In the genomic region with DNA sequence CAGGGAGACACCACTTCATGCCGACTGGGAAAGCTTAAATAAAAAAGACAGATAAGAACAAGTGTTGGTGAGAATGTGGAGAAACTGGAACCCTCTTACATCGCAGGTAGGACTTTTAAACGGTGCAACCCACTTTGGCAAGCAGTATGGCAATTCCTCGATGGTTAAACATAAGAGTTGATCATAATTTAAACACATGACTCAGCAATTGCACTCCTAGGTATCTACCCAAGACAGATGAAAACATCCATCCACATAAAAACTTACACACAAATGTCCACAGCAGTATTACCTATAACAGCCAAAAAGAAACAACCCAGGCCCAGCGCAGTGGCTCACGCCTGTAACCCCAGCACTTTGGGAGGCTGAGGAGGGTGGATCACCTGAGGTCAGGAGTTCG, we compare ENCODE assay signal across 18 cellular contexts. TPM values are rescaled to one million over a fixed set of nuclear protein-coding genes. Genes with fewer than 3 reads are reported as not detected.
DNase-seq lines count a peak whose midpoint lies in the region; ATAC-seq and TF ChIP-seq lines count a peak whose summit lies in the region.
"Had no signal": no experiment of that assay in that cellular context is flagged by ENCODE, and none has a peak within 500 bp of the region (broad histone marks: within the 10 kb centered on the region; RNA-seq: fewer than 3 reads in every experiment).

No MANE protein-coding gene starts in this region.

- H2AFZ ChIP-seq in smooth muscle cell (ENCODE audit: low read depth), result no peak overlapping the region
- no peak overlapping the region for H2AFZ ChIP-seq in neuronal stem cell (ENCODE audit: low read length)

- H3K9me3 Mint-ChIP-seq in CD14-positive monocyte (no peaks in the 10 kb centered on the region), HFFc6 (no peaks in the 10 kb centered on the region), WTC11 (peaks cover 11% of the 10 kb centered on the region)

- peaks cover 98% of the 10 kb centered on the region for H3K79me2 ChIP-seq in smooth muscle cell (ENCODE audit: low read depth)

- H4K8ac ChIP-seq in neuronal stem cell (ENCODE audit: low read depth, low read length), result no peak overlapping the region

- H3K4me1 Mint-ChIP-seq in CD14-positive monocyte (peaks cover 56% of the 10 kb centered on the region), HFFc6 (ENCODE audit: low read depth) (peaks cover 67% of the 10 kb centered on the region), WTC11 (peaks cover 69% of the 10 kb centered on the region)
- H3K4me1 Mint-ChIP-seq: CD4-positive, alpha-beta memory T cell had no signal

- H2BK5ac ChIP-seq in neuronal stem cell (ENCODE audit: low read length), result no peak overlapping the region

- H3K9ac ChIP-seq in smooth muscle cell (ENCODE audit: low read depth) (no peak overlapping the region), neuronal stem cell (ENCODE audit: low read depth, low read length, poor library complexity) (no peak overlapping the region)
- H3K9ac ChIP-seq: BLaER1 had no signal

- H3K18ac ChIP-seq in neuronal stem cell (ENCODE audit: low read length), result no peak overlapping the region

- peaks cover 100% of the 10 kb centered on the region for H4K20me1 ChIP-seq in smooth muscle cell (ENCODE audit: low read depth)

- H3K27me3 ChIP-seq in smooth muscle cell (ENCODE audit: low read depth) (no peaks in the 10 kb centered on the region), neuronal stem cell (ENCODE audit: control insufficient read depth in 3 of 3, insufficient read depth in 3 of 3, low read depth in 1 of 3, low read length in 3 of 3) (peaks cover 0 to 8% (median 0%) of the 10 kb centered on the region in 3 experiments)
- H3K27me3 ChIP-seq: BLaER1 had no signal

- H3K4me1 ChIP-seq in smooth muscle cell (ENCODE audit: low read depth) (peaks cover 34% of the 10 kb centered on the region), neuronal stem cell (ENCODE audit: control insufficient read depth in 2 of 2, insufficient read depth in 1 of 2, low read depth in 1 of 2, low read length in 2 of 2) (no peaks in the 10 kb centered on the region)

- no peak overlapping the region for H2AK5ac ChIP-seq in neuronal stem cell (ENCODE audit: low read depth, low read length)

- H3K27ac ChIP-seq in smooth muscle cell (ENCODE audit: low read depth) (peak overlapping the region; percentile 81), neuronal stem cell (replicated peaks; ENCODE audit: low read length) (no peak overlapping the region)
- H3K27ac ChIP-seq: BLaER1 had no signal

- no peak overlapping the region for H3K14ac ChIP-seq in neuronal stem cell (ENCODE audit: low read length)

- H2BK12ac ChIP-seq in neuronal stem cell (ENCODE audit: low read length), result no peak overlapping the region

- DNase-seq in CD14-positive monocyte (ENCODE audit: low spot score) (no peak), HFFc6 (no peak), WTC11 (ENCODE audit: low spot score) (no peak), smooth muscle cell (lab: John Stamatoyannopoulos, UW; ENCODE audit: unreplicated experiment) (no peak), NCI-H82 treated with DMSO at 0.1 percent for 48 hours (lab: John Stamatoyannopoulos, UW; ENCODE audit: unreplicated experiment) (no peak), neuronal stem cell (ENCODE audit: low spot score) (no peak)
- DNase-seq: Calu3; CD4-positive, alpha-beta memory T cell; COR-L47; DMS53; DMS79 treated with DMSO at 0.1 percent for 48 hours; GF-D8; H7; HCEC 1CT had no signal

- peaks cover 0 to 6% of the 10 kb centered on the region in 2 donors for H3K36me3 Mint-ChIP-seq in CD14-positive monocyte
- peaks cover 27% of the 10 kb centered on the region for H3K36me3 Mint-ChIP-seq in HFFc6 (ENCODE audit: low read depth)
- H3K36me3 Mint-ChIP-seq in WTC11, result peaks cover 22% of the 10 kb centered on the region
- H3K36me3 Mint-ChIP-seq: CD4-positive, alpha-beta memory T cell had no signal

- H3K79me1 ChIP-seq in neuronal stem cell (ENCODE audit: low read depth, low read length), result no peaks in the 10 kb centered on the region

- no peak overlapping the region for H3K23ac ChIP-seq in neuronal stem cell (ENCODE audit: low read depth, low read length, poor library complexity)

- WGBS in smooth muscle cell (ENCODE audit: low lambda C conversion rate), result 65% methylated on average over 7 of the region's 7 CpGs
- WGBS in neuronal stem cell (ENCODE audit: extremely low coverage in 2 of 2, insufficient read length in 2 of 2, insufficient replicate concordance in 1 of 2), 2 donors, result no CpG with 5 or more reads among the region's 7 CpGs

- no peak for ATAC-seq in WTC11
- ATAC-seq in HG03039 (IDR thresholded peaks at IDR 0.05; ENCODE audit: unreplicated experiment), result no peak

- TF ChIP-seq CTCF in CD14-positive monocyte (IDR thresholded peaks at IDR 0.05) (no peak), HFFc6 (IDR thresholded peaks at IDR 0.05) (no peak), WTC11 (IDR thresholded peaks at IDR 0.05) (no peak), smooth muscle cell (IDR thresholded peaks at IDR 0.05; ENCODE audit: borderline replicate concordance, insufficient read depth, poor library complexity, severe bottlenecking) (no peak)

- intact Hi-C loops in CD14-positive monocyte (cut with micrococcal nuclease), result loop anchor here (10.0 kb wide), 2 partner anchors 52 to 102 kb away; no protein-coding TSS in a partner anchor

- CTCF ChIA-PET in WTC11 (lab: Charles Lee), result no interaction called here

- no peak overlapping the region for H2BK15ac ChIP-seq in neuronal stem cell (ENCODE audit: low read length)

- POLR2A ChIA-PET in WTC11 (lab: Charles Lee), result no interaction called here

- no peak overlapping the region for H3K4ac ChIP-seq in neuronal stem cell (ENCODE audit: low read length)

- H4K91ac ChIP-seq in neuronal stem cell (ENCODE audit: low read depth, low read length, poor library complexity), result no peak overlapping the region

- no peak overlapping the region for H2BK120ac ChIP-seq in neuronal stem cell (ENCODE audit: low read depth, low read length)

- H3K4me2 ChIP-seq in smooth muscle cell, result peak overlapping the region; percentile 52
- H3K4me2 ChIP-seq in neuronal stem cell (ENCODE audit: insufficient read depth, low read length, poor library complexity, severe bottlenecking), result no peak overlapping the region
- H3K4me2 ChIP-seq: BLaER1 had no signal

- H3K4me3 Mint-ChIP-seq in CD14-positive monocyte (peak overlapping the region in 1 of 2 donors; percentile 23), HFFc6 (0 out of 2 replicates have a peak overlapping the region, but pooled peaks have one; percentile 4), WTC11 (no peak overlapping the region)
- H3K4me3 Mint-ChIP-seq: B cell; CD4-positive, alpha-beta memory T cell had no signal

- H3K36me3 ChIP-seq in smooth muscle cell (ENCODE audit: low read depth), result no peaks in the 10 kb centered on the region
- H3K36me3 ChIP-seq in neuronal stem cell (replicated peaks in 1 of 2; ENCODE audit: control insufficient read depth in 2 of 2, insufficient read depth in 2 of 2, low read length in 2 of 2), result no peaks in the 10 kb centered on the region

- peak overlapping the region in 4 of 7 donors; percentile 50 to 91 (median 60) for H3K27ac Mint-ChIP-seq in CD14-positive monocyte
- peak overlapping the region; percentile 59; the same call in 1 of the 2 replicates for H3K27ac Mint-ChIP-seq in HFFc6
- H3K27ac Mint-ChIP-seq in WTC11, result peak overlapping the region; percentile 22
- H3K27ac Mint-ChIP-seq: B cell; CD4-positive, alpha-beta memory T cell had no signal

- H3K4me3 ChIP-seq in smooth muscle cell (no peak overlapping the region), neuronal stem cell (ENCODE audit: low read length in 2 of 2) (no peak overlapping the region)
- H3K4me3 ChIP-seq: BLaER1 had no signal

- peaks cover 34% of the 10 kb centered on the region for H3F3A ChIP-seq in smooth muscle cell (ENCODE audit: low read depth)

- H3K9me3 ChIP-seq in smooth muscle cell (replicated peaks; ENCODE audit: low read depth) (no peaks in the 10 kb centered on the region), neuronal stem cell (replicated peaks in 1 of 2; ENCODE audit: control insufficient read depth in 2 of 2, insufficient read depth in 1 of 2, low read depth in 1 of 2, low read length in 2 of 2) (no peaks in the 10 kb centered on the region)

- H3K27me3 Mint-ChIP-seq in CD14-positive monocyte (ENCODE audit: low read depth in 3 of 3) (peaks cover 2 to 14% (median 4%) of the 10 kb centered on the region in 3 donors), HFFc6 (ENCODE audit: insufficient read depth) (no peaks in the 10 kb centered on the region), WTC11 (ENCODE audit: low read depth) (no peaks in the 10 kb centered on the region)

TF ChIP-seq in WTC11, 78 proteins besides CTCF, POLR2A, EP300 and RAD21 (continues in another document):
- TF ChIP-seq, protein P1, sequence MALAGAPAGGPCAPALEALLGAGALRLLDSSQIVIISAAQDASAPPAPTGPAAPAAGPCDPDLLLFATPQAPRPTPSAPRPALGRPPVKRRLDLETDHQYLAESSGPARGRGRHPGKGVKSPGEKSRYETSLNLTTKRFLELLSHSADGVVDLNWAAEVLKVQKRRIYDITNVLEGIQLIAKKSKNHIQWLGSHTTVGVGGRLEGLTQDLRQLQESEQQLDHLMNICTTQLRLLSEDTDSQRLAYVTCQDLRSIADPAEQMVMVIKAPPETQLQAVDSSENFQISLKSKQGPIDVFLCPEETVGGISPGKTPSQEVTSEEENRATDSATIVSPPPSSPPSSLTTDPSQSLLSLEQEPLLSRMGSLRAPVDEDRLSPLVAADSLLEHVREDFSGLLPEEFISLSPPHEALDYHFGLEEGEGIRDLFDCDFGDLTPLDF (CRISPR knock-in tag; IDR thresholded peaks at IDR 0.05), result no peak
- no peak for TF ChIP-seq ZNF425 (CRISPR knock-in tag; conservative IDR thresholded peaks at IDR 0.05)

RNA-seq across cellular contexts. Expression of gene FLT1, which starts 21.9 kb away (rescaled TPM):
- polyA plus RNA-seq in CD14-positive monocyte (not detected), smooth muscle cell (329 and 495 TPM in 2 replicates)
- 100 to 1,000 TPM in 2 of 6 experiments, 10 to 100 TPM in 4; 80.5 to 118 (median 91.0) TPM for total RNA-seq in HFFc6 (2021; fragmentation: NEBNext Ultra II Directional; extraction: Animal tissue kit (Norgen Biotek cat#: 25700))
- total RNA-seq in WTC11 (2021) (66.3 to 71.0 TPM (median 66.8 TPM) in 3 replicates), smooth muscle cell (738 and 786 TPM in 2 replicates)
- 0.07 TPM for polyA plus RNA-seq in neuronal stem cell (2013, experiment 1 of 2)
- 0.04 TPM for polyA plus RNA-seq in neuronal stem cell (2013, experiment 2 of 2)
- total RNA-seq: Calu3, G401 had no signal
